ENCODE assay signal across 11 cellular contexts in the genomic region with DNA sequence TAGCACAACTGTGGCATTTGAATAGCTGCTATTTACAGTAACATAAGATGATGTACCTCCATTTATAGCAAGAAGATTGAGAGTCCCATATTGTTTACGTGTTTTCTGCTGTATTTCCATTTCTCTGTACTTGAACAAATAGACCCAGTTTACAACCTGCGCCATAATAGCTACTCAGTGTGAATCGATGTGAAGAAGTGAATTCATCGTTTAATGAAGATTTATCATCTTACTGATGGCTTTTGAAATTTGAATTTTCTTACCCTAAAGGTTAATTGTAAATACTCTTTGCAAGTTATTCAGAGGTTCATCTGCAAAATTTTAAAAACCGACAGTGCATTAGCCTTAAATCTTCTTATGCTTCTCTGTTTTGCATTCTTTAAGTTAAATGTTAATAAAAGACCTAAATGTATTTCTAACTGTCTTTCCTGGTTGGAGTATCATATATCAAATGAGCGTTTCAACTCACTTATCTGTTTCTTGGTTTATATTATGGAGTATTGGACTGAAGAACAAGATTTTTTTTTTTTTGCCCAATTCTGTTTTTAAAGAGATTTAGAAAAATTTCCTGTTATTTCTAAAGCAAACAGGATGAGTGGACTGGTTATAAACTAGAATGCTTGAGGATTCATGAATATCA. TPM values are rescaled to one million over a fixed set of nuclear protein-coding genes. Genes with fewer than 3 reads are reported as not detected.
DNase-seq lines count a peak whose midpoint lies in the region; ATAC-seq and TF ChIP-seq lines count a peak whose summit lies in the region.
"Had no signal": no experiment of that assay in that cellular context is flagged by ENCODE, and none has a peak within 500 bp of the region (broad histone marks: within the 10 kb centered on the region; RNA-seq: fewer than 3 reads in every experiment).

No MANE protein-coding gene starts in this region.

- peaks cover 19% of the 10 kb centered on the region for H3K36me3 Mint-ChIP-seq in activated T-helper 2 cell treated with anti-CD3 and anti-CD28 coated beads, Interferon-gamma antibody, Interleukin-2, Interleukin-4, amounts not matched to agents 10 μg/mL and 5 μg/mL and 100 μg/mL, durations not matched to agents 14 hours and 24 hours and 36 hours (ENCODE audit: low read depth)

- H3K27me3 ChIP-seq in right atrium auricular region: no peaks in the 10 kb centered on the region
- H3K27me3 ChIP-seq: spleen had no signal

- peak overlapping the region; percentile 36 for H3K4me3 Mint-ChIP-seq in activated T-helper 2 cell treated with anti-CD3 and anti-CD28 coated beads, Interferon-gamma antibody, Interleukin-2, Interleukin-4, amounts not matched to agents 10 μg/mL and 5 μg/mL and 100 μg/mL, durations not matched to agents 14 hours and 24 hours and 36 hours (ENCODE audit: low read depth)

- H3K9me3 ChIP-seq in right atrium auricular region: no peaks in the 10 kb centered on the region
- H3K9me3 ChIP-seq: spleen had no signal

- no peak for DNase-seq in right atrium auricular region (ENCODE audit: low spot score)
- no peak for DNase-seq in cardiac septum (ENCODE audit: low spot score)
- DNase-seq in activated T-helper 2 cell treated with anti-CD3 and anti-CD28 coated beads, Interferon-gamma antibody, Interleukin-2, Interleukin-4, amounts not matched to agents 10 μg/mL and 5 μg/mL and 100 μg/mL, durations not matched to agents 14 hours and 24 hours and 36 hours (ENCODE audit: low spot score): no peak
- peak; percentile 21 for DNase-seq in medulla oblongata (ENCODE audit: extremely low spot score)
- no peak for DNase-seq in activated effector memory CD4-positive, alpha-beta T cell treated with anti-CD3 and anti-CD28 coated beads, Interleukin-2, amount 50 U/mL, for 16 hours
- no peak for DNase-seq in activated gamma-delta T cell treated with Interleukin-2 at 50 U/mL for 16 hours
- DNase-seq: H9, NCI-H1436 treated with DMSO at 0.1 percent for 48 hours, spleen had no signal

- intact Hi-C loops in cardiac septum (cut with DNase I): loop anchor here (5.0 kb wide), 2 partner anchors 49 to 96 kb away; a partner anchor contains a TSS
- intact Hi-C loops in activated T-helper 2 cell treated with anti-CD3 and anti-CD28 coated beads, Interferon-gamma antibody, Interleukin-2, Interleukin-4, amounts not matched to agents 10 μg/mL and 5 μg/mL and 100 μg/mL, durations not matched to agents 14 hours and 24 hours and 36 hours (cut with micrococcal nuclease): loop anchor here (5.0 kb wide), 3 partner anchors 34 to 76 kb away; no protein-coding TSS in a partner anchor

- H3K4me3 ChIP-seq in right atrium auricular region: no peak overlapping the region

- H3K27ac Mint-ChIP-seq in activated T-helper 2 cell treated with anti-CD3 and anti-CD28 coated beads, Interferon-gamma antibody, Interleukin-2, Interleukin-4, amounts not matched to agents 10 μg/mL and 5 μg/mL and 100 μg/mL, durations not matched to agents 14 hours and 24 hours and 36 hours: no peak overlapping the region
- H3K27ac Mint-ChIP-seq: H9 had no signal

- no peaks in the 10 kb centered on the region for H3K27me3 Mint-ChIP-seq in activated T-helper 2 cell treated with anti-CD3 and anti-CD28 coated beads, Interferon-gamma antibody, Interleukin-2, Interleukin-4, amounts not matched to agents 10 μg/mL and 5 μg/mL and 100 μg/mL, durations not matched to agents 14 hours and 24 hours and 36 hours (ENCODE audit: low read depth)

- H3K4me1 ChIP-seq in right atrium auricular region: peaks cover 0 to 56% of the 10 kb centered on the region in 2 donors

- no peaks in the 10 kb centered on the region for H3K36me3 ChIP-seq in right atrium auricular region

- no peak for TF ChIP-seq CTCF in right atrium auricular region (IDR thresholded peaks at IDR 0.05)

- H3K27ac ChIP-seq in right atrium auricular region: peak overlapping the region; percentile 30 to 95

- no peak for ATAC-seq in GM21515 (IDR thresholded peaks at IDR 0.05; ENCODE audit: unreplicated experiment)
- no peak for ATAC-seq in GM18517 (IDR thresholded peaks at IDR 0.05; ENCODE audit: unreplicated experiment)

- no peaks in the 10 kb centered on the region for H3K9me3 Mint-ChIP-seq in activated T-helper 2 cell treated with anti-CD3 and anti-CD28 coated beads, Interferon-gamma antibody, Interleukin-2, Interleukin-4, amounts not matched to agents 10 μg/mL and 5 μg/mL and 100 μg/mL, durations not matched to agents 14 hours and 24 hours and 36 hours
- H3K9me3 Mint-ChIP-seq: H9 had no signal

- peaks cover 61% of the 10 kb centered on the region for H3K4me1 Mint-ChIP-seq in activated T-helper 2 cell treated with anti-CD3 and anti-CD28 coated beads, Interferon-gamma antibody, Interleukin-2, Interleukin-4, amounts not matched to agents 10 μg/mL and 5 μg/mL and 100 μg/mL, durations not matched to agents 14 hours and 24 hours and 36 hours (ENCODE audit: low read depth)

RNA-seq across cellular contexts. Expression of a gene that starts 2.2 kb away (rescaled TPM):
- 10 to 100 TPM; 14.0 to 14.5 TPM for total RNA-seq in right atrium auricular region
- 10.3 TPM for total RNA-seq in cardiac septum
- 15.8 and 15.9 TPM in 2 replicates for total RNA-seq in activated T-helper 2 cell treated with anti-CD3 and anti-CD28 coated beads, Interferon-gamma antibody, Interleukin-2, Interleukin-4, amounts not matched to agents 10 μg/mL and 5 μg/mL and 100 μg/mL, durations not matched to agents 14 hours and 24 hours and 36 hours

RNA-seq across cellular contexts. Expression of a gene that starts 12.2 kb away (rescaled TPM):
- total RNA-seq in right atrium auricular region: under 1 TPM in 1 of 2 donors, not detected in 1; 0.28 TPM
- 0.57 TPM for total RNA-seq in cardiac septum
- 0.25 TPM in 1 of 2 replicates, not detected in the other for total RNA-seq in activated T-helper 2 cell treated with anti-CD3 and anti-CD28 coated beads, Interferon-gamma antibody, Interleukin-2, Interleukin-4, amounts not matched to agents 10 μg/mL and 5 μg/mL and 100 μg/mL, durations not matched to agents 14 hours and 24 hours and 36 hours
